Comparison of ENCODE assay signal across 9 cellular contexts in the genomic region with DNA sequence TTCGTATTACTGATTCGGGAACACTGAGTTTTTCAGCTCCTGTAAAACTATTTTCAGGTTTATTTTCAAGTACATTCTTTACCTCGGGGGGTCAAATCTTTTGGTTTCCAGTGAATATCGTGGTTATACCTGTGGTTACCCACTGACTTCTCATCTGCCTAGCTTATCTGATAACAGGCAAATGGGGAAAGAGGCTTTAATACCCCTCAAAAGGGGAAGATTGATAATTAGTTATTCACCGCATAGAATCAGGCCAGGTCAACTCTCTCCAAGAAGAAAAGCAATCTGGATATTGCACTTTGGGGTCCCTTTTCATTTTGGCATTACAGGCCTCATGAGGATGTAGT. TPM values are rescaled to one million over a fixed set of nuclear protein-coding genes. Genes with fewer than 3 reads are reported as not detected.
DNase-seq lines count a peak whose midpoint lies in the region; ATAC-seq lines count a peak whose summit lies in the region.
"Had no signal": no experiment of that assay in that cellular context is flagged by ENCODE, and none has a peak within 500 bp of the region (broad histone marks: within the 10 kb centered on the region; RNA-seq: fewer than 3 reads in every experiment).

No MANE protein-coding gene starts in this region.

- peak overlapping the region; percentile 79 for H3K4me3 Mint-ChIP-seq in activated CD8-positive, alpha-beta T cell treated with anti-CD3 and anti-CD28 coated beads, Interleukin-2, amount 10 ng/mL, durations not matched to agents 7 days and 5 days
- H3K4me3 Mint-ChIP-seq in memory B cell = peak overlapping the region; percentile 39

- POLR2A ChIA-PET in activated CD8-positive, alpha-beta T cell treated with anti-CD3 and anti-CD28 coated beads, Interleukin-2, amount 10 ng/mL, durations not matched to agents 7 days and 5 days (lab: Charles Lee) = interaction anchor here (0.9 to 3.1 kb wide), 12 partner anchors 9 to 137 kb away, joined by 3 to 56 read pairs (median 5); no protein-coding TSS in a partner anchor

- no peak for ATAC-seq in activated CD8-positive, alpha-beta T cell treated with anti-CD3 and anti-CD28 coated beads, Interleukin-2, amount 10 ng/mL, durations not matched to agents 7 days and 5 days
- ATAC-seq in memory B cell (ENCODE audit: low read depth) (no peak), HG02981 (IDR thresholded peaks at IDR 0.05; ENCODE audit: unreplicated experiment) (no peak)

- no peaks in the 10 kb centered on the region for H3K9me3 Mint-ChIP-seq in activated CD8-positive, alpha-beta T cell treated with anti-CD3 and anti-CD28 coated beads, Interleukin-2, amount 10 ng/mL, durations not matched to agents 7 days and 5 days (ENCODE audit: insufficient read depth)
- H3K9me3 Mint-ChIP-seq in memory B cell = no peaks in the 10 kb centered on the region

- DNase-seq in CD1c-positive myeloid dendritic cell (ENCODE audit: extremely low spot score) (peak; percentile 13), memory B cell (ENCODE audit: low spot score in 2 of 2) (no peak), kidney glomerular epithelial cell (lab: John Stamatoyannopoulos, UW) (no peak), NCI-H128 (lab: John Stamatoyannopoulos, UW; ENCODE audit: unreplicated experiment) (no peak), MV-4-11 (lab: John Stamatoyannopoulos, UW) (no peak)
- no peak for DNase-seq in Jurkat, Clone E6-1 (ENCODE audit: low read depth, low spot score)
- no peak for DNase-seq in activated CD8-positive, alpha-beta T cell treated with anti-CD3 and anti-CD28 coated beads, Interleukin-2, amount 10 ng/mL, durations not matched to agents 7 days and 5 days
- DNase-seq: NCI-H1048 had no signal

- peaks cover 3% of the 10 kb centered on the region for H3K27me3 Mint-ChIP-seq in activated CD8-positive, alpha-beta T cell treated with anti-CD3 and anti-CD28 coated beads, Interleukin-2, amount 10 ng/mL, durations not matched to agents 7 days and 5 days (ENCODE audit: low read depth)
- H3K27me3 Mint-ChIP-seq in memory B cell = no peaks in the 10 kb centered on the region

- H3K4me1 Mint-ChIP-seq in activated CD8-positive, alpha-beta T cell treated with anti-CD3 and anti-CD28 coated beads, Interleukin-2, amount 10 ng/mL, durations not matched to agents 7 days and 5 days (ENCODE audit: low read depth) = peaks cover 71% of the 10 kb centered on the region
- peaks cover 43% of the 10 kb centered on the region for H3K4me1 Mint-ChIP-seq in memory B cell

- peak overlapping the region; percentile 75 for H3K27ac Mint-ChIP-seq in activated CD8-positive, alpha-beta T cell treated with anti-CD3 and anti-CD28 coated beads, Interleukin-2, amount 10 ng/mL, durations not matched to agents 7 days and 5 days
- H3K27ac Mint-ChIP-seq in memory B cell = peak overlapping the region; percentile 96

- H3K4me3 ChIP-seq in Jurkat, Clone E6-1 (ENCODE audit: low read length) = peak overlapping the region; percentile 30

- CTCF ChIA-PET in activated CD8-positive, alpha-beta T cell treated with anti-CD3 and anti-CD28 coated beads, Interleukin-2, amount 10 ng/mL, durations not matched to agents 7 days and 5 days (lab: Charles Lee) = interaction anchor here (0.6 to 5.5 kb wide), 17 partner anchors 10 to 138 kb away, joined by 3 to 39 read pairs (median 4); no protein-coding TSS in a partner anchor

- peaks cover 13% of the 10 kb centered on the region for H3K36me3 Mint-ChIP-seq in activated CD8-positive, alpha-beta T cell treated with anti-CD3 and anti-CD28 coated beads, Interleukin-2, amount 10 ng/mL, durations not matched to agents 7 days and 5 days (ENCODE audit: low read depth)
- H3K36me3 Mint-ChIP-seq in memory B cell = peaks cover 9% of the 10 kb centered on the region

RNA-seq across cellular contexts. Expression of a gene that starts 23.0 kb away (rescaled TPM):
- 63.9 TPM for polyA plus RNA-seq in Jurkat, Clone E6-1 (2012; ENCODE audit: insufficient read depth, insufficient read length)
- 10 to 100 TPM; 10.4 to 10.6 TPM for total RNA-seq in activated CD8-positive, alpha-beta T cell treated with anti-CD3 and anti-CD28 coated beads, Interleukin-2, amount 10 ng/mL, durations not matched to agents 7 days and 5 days
